ENCODE assay signal across 23 cellular contexts in the genomic region with DNA sequence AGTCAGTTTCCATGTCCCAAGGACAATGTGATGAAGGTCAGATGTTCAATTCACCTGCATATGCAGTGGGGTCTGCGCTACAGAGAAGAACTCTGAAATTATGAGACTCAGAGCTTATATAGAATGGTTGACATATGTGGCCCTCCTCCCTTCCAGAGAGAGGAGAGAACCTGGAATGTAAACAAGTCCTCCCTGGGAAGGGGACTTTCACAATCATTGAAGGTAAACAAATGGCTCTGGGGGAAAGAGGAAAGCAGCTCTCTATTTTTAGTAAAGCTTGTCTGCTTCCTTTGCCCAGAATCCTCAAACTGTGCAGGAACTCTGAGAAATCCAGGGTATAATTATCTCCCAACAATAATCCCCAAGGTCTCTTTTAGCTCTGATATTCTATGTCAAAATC. TPM values are rescaled to one million over a fixed set of nuclear protein-coding genes. Genes with fewer than 3 reads are reported as not detected.
DNase-seq lines count a peak whose midpoint lies in the region; ATAC-seq and TF ChIP-seq lines count a peak whose summit lies in the region.
"Had no signal": no experiment of that assay in that cellular context is flagged by ENCODE, and none has a peak within 500 bp of the region (broad histone marks: within the 10 kb centered on the region; RNA-seq: fewer than 3 reads in every experiment).

No MANE protein-coding gene starts in this region.

- no peaks in the 10 kb centered on the region for H3K9me3 Mint-ChIP-seq in Caco-2 (ENCODE audit: unreplicated experiment)
- no peaks in the 10 kb centered on the region for H3K9me3 Mint-ChIP-seq in WTC11
- H3K9me3 Mint-ChIP-seq: activated CD4-positive, alpha-beta memory T cell treated with anti-CD3 and anti-CD28 coated beads for 36 hours; activated naive CD8-positive, alpha-beta T cell treated with anti-CD3 and anti-CD28 coated beads, Interleukin-2, amount 50 U/mL, for 24 hours; CD8-positive, alpha-beta memory T cell; IgD-negative memory B cell; nephron progenitor cell had no signal

- DNase-seq in Caco-2: peak in 1 of 2 experiments; percentile 30
- peak; percentile 68 for DNase-seq in HuH-7 (ENCODE audit: low spot score)
- peak; percentile 44 for DNase-seq in fibroblast of peridontal ligament (ENCODE audit: extremely low read depth)
- no peak for DNase-seq in left ventricle myocardium inferior
- no peak for DNase-seq in WTC11 (ENCODE audit: low spot score)
- no peak for DNase-seq in COLO668 (lab: John Stamatoyannopoulos, UW; ENCODE audit: unreplicated experiment)
- DNase-seq: activated CD4-positive, alpha-beta memory T cell treated with anti-CD3 and anti-CD28 coated beads for 36 hours; activated effector memory CD4-positive, alpha-beta T cell treated with anti-CD3 and anti-CD28 coated beads, Interleukin-2, amount 50 U/mL, for 16 hours; activated naive CD8-positive, alpha-beta T cell treated with anti-CD3 and anti-CD28 coated beads, Interleukin-2, amount 50 U/mL, for 24 hours; CD8-positive, alpha-beta memory T cell; colonic mucosa; left colon; MG63; NCI-H1417 treated with DMSO at 0.1 percent for 48 hours; NCI-H524 treated with DMSO at 0.1 percent for 48 hours; nephron progenitor cell; sigmoid colon; SK-N-SH; T-helper 2 cell had no signal

- CTCF ChIA-PET in Caco-2 (lab: Charles Lee) (interaction anchor here (0.6 to 1.0 kb wide), 3 partner anchors 18 to 1311 kb away, joined by 3 read pairs; no protein-coding TSS in a partner anchor), WTC11 (lab: Charles Lee) (interaction anchor here (1.4 kb wide), 1 partner anchor 18 kb away, joined by 4 read pairs; no protein-coding TSS in a partner anchor)

- H3K4me3 ChIP-seq in Caco-2 (ENCODE audit: low read depth, low read length) (no peak overlapping the region), mesodermal cell (ENCODE audit: extremely low read depth, insufficient read depth, low read length, poor library complexity, severe bottlenecking) (no peak overlapping the region), left ventricle myocardium inferior (no peak overlapping the region)
- H3K4me3 ChIP-seq: breast epithelium, colonic mucosa, MG63, sigmoid colon had no signal

- peaks cover 24% of the 10 kb centered on the region for H3K4me1 Mint-ChIP-seq in Caco-2 (ENCODE audit: low read depth, unreplicated experiment)
- peaks cover 9% of the 10 kb centered on the region for H3K4me1 Mint-ChIP-seq in WTC11
- H3K4me1 Mint-ChIP-seq: activated naive CD8-positive, alpha-beta T cell treated with anti-CD3 and anti-CD28 coated beads, Interleukin-2, amount 50 U/mL, for 24 hours; CD8-positive, alpha-beta memory T cell had no signal

- TF ChIP-seq CTCF in Caco-2 (IDR thresholded peaks at IDR 0.05; ENCODE audit: insufficient read depth in 1 of 2, low read depth in 1 of 2, low read length in 1 of 2, severe bottlenecking in 1 of 2, unreplicated experiment in 1 of 2): no peak
- no peak for TF ChIP-seq CTCF in left ventricle myocardium inferior (IDR thresholded peaks at IDR 0.05; ENCODE audit: borderline replicate concordance)
- TF ChIP-seq CTCF in WTC11 (IDR thresholded peaks at IDR 0.05): no peak

- POLR2A ChIA-PET in Caco-2 (lab: Charles Lee) (interaction anchor here (0.8 kb wide), 1 partner anchor 71 kb away, joined by 3 read pairs; no protein-coding TSS in a partner anchor), WTC11 (lab: Charles Lee) (no interaction called here)

- intact Hi-C loops in Caco-2 (cut with micrococcal nuclease; ENCODE audit: unreplicated experiment) (no loop called here), left ventricle myocardium inferior (cut with micrococcal nuclease) (no loop called here)

- H3K4me3 Mint-ChIP-seq in Caco-2 (ENCODE audit: unreplicated experiment) (no peak overlapping the region), WTC11 (no peak overlapping the region)
- H3K4me3 Mint-ChIP-seq: activated CD4-positive, alpha-beta memory T cell treated with anti-CD3 and anti-CD28 coated beads for 36 hours; activated naive CD8-positive, alpha-beta T cell treated with anti-CD3 and anti-CD28 coated beads, Interleukin-2, amount 50 U/mL, for 24 hours; CD8-positive, alpha-beta memory T cell; IgD-negative memory B cell; nephron progenitor cell had no signal

- no peaks in the 10 kb centered on the region for H3K36me3 Mint-ChIP-seq in Caco-2 (ENCODE audit: insufficient read depth, unreplicated experiment)
- no peaks in the 10 kb centered on the region for H3K36me3 Mint-ChIP-seq in WTC11

- H3K4me1 ChIP-seq in Caco-2 (peaks cover 11% of the 10 kb centered on the region; the same call in 1 of the 2 replicates), mesodermal cell (ENCODE audit: control insufficient read depth, insufficient read depth, low read length, poor library complexity, severe bottlenecking) (peaks cover 12% of the 10 kb centered on the region), left ventricle myocardium inferior (no peaks in the 10 kb centered on the region)
- H3K4me1 ChIP-seq: breast epithelium, colonic mucosa, parathyroid adenoma had no signal

- BruUV-seq in Caco-2 (replicated peaks; lab: Mats Ljungman, UMichigan): no TSS peak

- H3K9me3 ChIP-seq in Caco-2 (no peaks in the 10 kb centered on the region), mesodermal cell (ENCODE audit: control insufficient read depth, low read length) (no peaks in the 10 kb centered on the region), left ventricle myocardium inferior (replicated peaks) (no peaks in the 10 kb centered on the region)
- H3K9me3 ChIP-seq: breast epithelium, colonic mucosa, MG63, sigmoid colon, SK-N-SH had no signal

- H3K27me3 ChIP-seq in Caco-2 (replicated peaks; ENCODE audit: control insufficient read depth, insufficient read depth, low read length) (no peaks in the 10 kb centered on the region), left ventricle myocardium inferior (ENCODE audit: low read depth) (no peaks in the 10 kb centered on the region)
- H3K27me3 ChIP-seq: breast epithelium, colonic mucosa, MG63, sigmoid colon had no signal

- 100% methylated on average over 1 of the region's 1 CpG; no CpG with 5 or more reads in 1 of the 2 experiments for WGBS in mesodermal cell (ENCODE audit: insufficient coverage in 2 of 2), 2 experiments

- H3K27ac Mint-ChIP-seq in Caco-2 (ENCODE audit: unreplicated experiment) (peak overlapping the region; percentile 5), WTC11 (no peak overlapping the region)
- H3K27ac Mint-ChIP-seq: activated CD4-positive, alpha-beta memory T cell treated with anti-CD3 and anti-CD28 coated beads for 36 hours; activated naive CD8-positive, alpha-beta T cell treated with anti-CD3 and anti-CD28 coated beads, Interleukin-2, amount 50 U/mL, for 24 hours had no signal

- H3K36me3 ChIP-seq in Caco-2 (ENCODE audit: control insufficient read depth, insufficient read depth, low read length) (no peaks in the 10 kb centered on the region), mesodermal cell (ENCODE audit: control insufficient read depth, insufficient read depth, low read length) (no peaks in the 10 kb centered on the region), left ventricle myocardium inferior (peaks cover 16% of the 10 kb centered on the region)
- H3K36me3 ChIP-seq: breast epithelium, colonic mucosa, MG63 had no signal

- H3K27me3 Mint-ChIP-seq in Caco-2 (ENCODE audit: insufficient read depth, unreplicated experiment) (no peaks in the 10 kb centered on the region), WTC11 (ENCODE audit: low read depth) (no peaks in the 10 kb centered on the region; the same call in 1 of the 2 replicates)
- H3K27me3 Mint-ChIP-seq: activated CD4-positive, alpha-beta memory T cell treated with anti-CD3 and anti-CD28 coated beads for 36 hours; activated naive CD8-positive, alpha-beta T cell treated with anti-CD3 and anti-CD28 coated beads, Interleukin-2, amount 50 U/mL, for 24 hours; IgD-negative memory B cell had no signal

- peak overlapping the region; percentile 60 for H3K27ac ChIP-seq in mesodermal cell (ENCODE audit: low read depth, low read length, severe bottlenecking)
- H3K27ac ChIP-seq in left ventricle myocardium inferior (replicated peaks): no peak overlapping the region
- H3K27ac ChIP-seq: breast epithelium, colonic mucosa, parathyroid adenoma, sigmoid colon had no signal

- no peak for ATAC-seq in WTC11
- ATAC-seq: activated naive CD8-positive, alpha-beta T cell treated with anti-CD3 and anti-CD28 coated beads, Interleukin-2, amount 50 U/mL, for 24 hours; left colon had no signal

TF ChIP-seq in WTC11, 78 proteins besides CTCF, POLR2A, EP300 and RAD21 (continues in another document):
- TF ChIP-seq ESRRA (CRISPR knock-in tag; IDR thresholded peaks at IDR 0.05; ENCODE audit: borderline replicate concordance) (no peak), CBFB (CRISPR knock-in tag; IDR thresholded peaks at IDR 0.05; ENCODE audit: low read depth) (no peak), IRF2 (CRISPR knock-in tag; IDR thresholded peaks at IDR 0.05; ENCODE audit: borderline replicate concordance, low read depth) (no peak), ZNF232 (CRISPR knock-in tag; IDR thresholded peaks at IDR 0.05) (no peak), ZNF416 (CRISPR knock-in tag; IDR thresholded peaks at IDR 0.05) (no peak), TEAD1 (CRISPR knock-in tag; IDR thresholded peaks at IDR 0.05) (no peak), NR3C1 (CRISPR knock-in tag; conservative IDR thresholded peaks at IDR 0.05; ENCODE audit: low read depth) (no peak)
- TF ChIP-seq, protein P1, sequence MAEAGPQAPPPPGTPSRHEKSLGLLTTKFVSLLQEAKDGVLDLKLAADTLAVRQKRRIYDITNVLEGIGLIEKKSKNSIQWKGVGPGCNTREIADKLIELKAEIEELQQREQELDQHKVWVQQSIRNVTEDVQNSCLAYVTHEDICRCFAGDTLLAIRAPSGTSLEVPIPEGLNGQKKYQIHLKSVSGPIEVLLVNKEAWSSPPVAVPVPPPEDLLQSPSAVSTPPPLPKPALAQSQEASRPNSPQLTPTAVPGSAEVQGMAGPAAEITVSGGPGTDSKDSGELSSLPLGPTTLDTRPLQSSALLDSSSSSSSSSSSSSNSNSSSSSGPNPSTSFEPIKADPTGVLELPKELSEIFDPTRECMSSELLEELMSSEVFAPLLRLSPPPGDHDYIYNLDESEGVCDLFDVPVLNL (CRISPR knock-in tag; IDR thresholded peaks at IDR 0.05; ENCODE audit: borderline replicate concordance, low read depth): no peak

RNA-seq across cellular contexts. Expression of a gene that starts 9.8 kb away (rescaled TPM):
- total RNA-seq in Caco-2 (2022) (0.51 and 0.73 TPM in 2 replicates), left ventricle myocardium inferior (0.69 TPM), WTC11 (2021) (2.3 to 3.9 TPM (median 2.7 TPM) in 3 replicates)
- polyA plus RNA-seq in mesodermal cell (2013, experiment 1 of 2): 3.6 TPM
- polyA plus RNA-seq in mesodermal cell (2013, experiment 2 of 2): 2.4 TPM

RNA-seq across cellular contexts. Expression of a gene that starts 31.3 kb away (rescaled TPM):
- total RNA-seq in Caco-2 (2022): 30.1 and 31.9 TPM in 2 replicates
- 52.0 TPM for polyA plus RNA-seq in mesodermal cell (2013, experiment 1 of 2)
- 45.4 TPM for polyA plus RNA-seq in mesodermal cell (2013, experiment 2 of 2)
- 30.7 TPM for total RNA-seq in left ventricle myocardium inferior
- total RNA-seq in WTC11 (2021): 52.3 to 64.5 TPM (median 57.5 TPM) in 3 replicates

RNA-seq across cellular contexts. Expression of a gene that starts 31.5 kb away (rescaled TPM):
- total RNA-seq in Caco-2 (2022): 194 and 219 TPM in 2 replicates
- polyA plus RNA-seq in mesodermal cell (2013, experiment 1 of 2): 388 TPM
- 388 TPM for polyA plus RNA-seq in mesodermal cell (2013, experiment 2 of 2)
- total RNA-seq in left ventricle myocardium inferior: 671 TPM
- 243 to 284 TPM (median 253 TPM) in 3 replicates for total RNA-seq in WTC11 (2021)

RNA-seq across cellular contexts. Expression of a gene that starts 56.0 kb away (rescaled TPM):
- total RNA-seq in Caco-2 (2022) (0.63 and 0.66 TPM in 2 replicates), left ventricle myocardium inferior (5.6 TPM), WTC11 (2021) (0.77 to 0.92 TPM (median 0.78 TPM) in 3 replicates)
- 0.96 TPM for polyA plus RNA-seq in mesodermal cell (2013, experiment 1 of 2)
- polyA plus RNA-seq in mesodermal cell (2013, experiment 2 of 2): 0.71 TPM

Comparison
In these comparisons a context has a peak if more than half of its experiments do, and no peak if none do; other contexts are left out.
1. DNase-seq: peak in HuH-7 (single experiment) and fibroblast of peridontal ligament (single experiment); none in left ventricle myocardium inferior (single experiment), WTC11 (single experiment) and COLO668 (single experiment).